Comparison of ENCODE assay signal across 1 cellular context in the genomic region with DNA sequence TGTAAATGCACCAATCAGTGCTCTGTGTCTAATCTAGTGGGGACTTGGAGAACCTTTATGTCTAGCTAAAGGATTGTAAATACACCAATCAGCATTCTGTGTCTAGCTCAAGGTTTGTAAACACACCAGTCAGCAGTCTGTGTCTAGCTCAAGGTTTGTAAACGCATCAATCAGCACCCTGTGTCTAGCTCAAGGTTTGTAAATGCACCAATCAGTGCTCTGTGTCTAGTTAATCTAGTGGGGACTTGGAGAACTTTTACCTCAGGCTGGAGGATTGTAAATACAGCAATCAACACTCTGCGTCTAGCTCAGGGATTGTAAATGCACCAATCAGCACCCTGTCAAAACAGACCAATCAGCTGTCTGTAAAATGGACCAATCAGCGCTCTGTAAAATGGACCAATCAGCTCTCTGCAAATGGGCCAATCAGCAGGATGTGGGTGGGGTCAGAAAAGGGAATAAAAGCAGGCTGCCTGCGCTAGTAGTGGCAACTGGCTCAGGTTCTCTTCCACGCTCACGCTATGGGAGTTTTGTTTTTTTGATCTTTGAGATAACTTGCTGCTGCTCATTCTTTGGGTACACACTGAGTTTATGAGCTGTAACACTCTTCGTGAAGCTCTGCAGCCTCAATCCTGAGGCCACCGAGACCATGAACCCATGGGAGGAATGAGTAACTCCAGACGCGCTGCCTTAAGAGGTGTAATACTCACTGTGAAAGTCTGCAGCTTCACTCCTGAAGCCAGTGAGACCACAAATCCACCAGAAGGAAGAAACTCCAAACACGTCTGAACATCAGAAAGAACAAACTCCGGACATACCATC.
TF ChIP-seq lines count a peak whose summit lies in the region.

No MANE protein-coding gene starts in this region.

TF ChIP-seq in K562, 482 proteins besides CTCF, POLR2A, EP300 and RAD21:
- TF ChIP-seq MBD2 (IDR thresholded peaks at IDR 0.05; ENCODE audit: borderline replicate concordance, low read depth) (peak; percentile 44; the same call in 1 of the 2 replicates), C11orf30 (IDR thresholded peaks at IDR 0.05; ENCODE audit: low read depth) (0 out of 2 replicates have a peak, but pooled peaks have one; percentile 15), NFYB (IDR thresholded peaks at IDR 0.05; ENCODE audit: extremely low read depth, insufficient read length) (peak; percentile 83), FOS (IDR thresholded peaks at IDR 0.05; ENCODE audit: extremely low read depth, insufficient read length) (peak; percentile 43), RBM25 (IDR thresholded peaks at IDR 0.05; ENCODE audit: low read depth, low read length, severe bottlenecking) (peak; percentile 28), CC2D1A (IDR thresholded peaks at IDR 0.05) (peak; percentile 56; the same call in 1 of the 2 replicates), NRF1 (conservative IDR thresholded peaks at IDR 0.05 in 1 of 2, IDR thresholded peaks at IDR 0.05 in 1 of 2) (peak in 1 of 2 experiments; percentile 39; a peak in 2 of 4 replicates), ZNF316 (IDR thresholded peaks at IDR 0.05) (peak; percentile 66), ASH1L (IDR thresholded peaks at IDR 0.05; ENCODE audit: borderline replicate concordance, low read depth, partially characterized antibody) (peak; percentile 64), MTA3 (IDR thresholded peaks at IDR 0.05; ENCODE audit: borderline replicate concordance) (0 out of 2 replicates have a peak, but pooled peaks have one; percentile 63)
- TF ChIP-seq, protein P1, sequence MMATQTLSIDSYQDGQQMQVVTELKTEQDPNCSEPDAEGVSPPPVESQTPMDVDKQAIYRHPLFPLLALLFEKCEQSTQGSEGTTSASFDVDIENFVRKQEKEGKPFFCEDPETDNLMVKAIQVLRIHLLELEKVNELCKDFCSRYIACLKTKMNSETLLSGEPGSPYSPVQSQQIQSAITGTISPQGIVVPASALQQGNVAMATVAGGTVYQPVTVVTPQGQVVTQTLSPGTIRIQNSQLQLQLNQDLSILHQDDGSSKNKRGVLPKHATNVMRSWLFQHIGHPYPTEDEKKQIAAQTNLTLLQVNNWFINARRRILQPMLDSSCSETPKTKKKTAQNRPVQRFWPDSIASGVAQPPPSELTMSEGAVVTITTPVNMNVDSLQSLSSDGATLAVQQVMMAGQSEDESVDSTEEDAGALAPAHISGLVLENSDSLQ (IDR thresholded peaks at IDR 0.05) = 0 out of 2 replicates have a peak, but pooled peaks have one; percentile 20
